Comparison of ENCODE assay signal across 8 cellular contexts in the genomic region with DNA sequence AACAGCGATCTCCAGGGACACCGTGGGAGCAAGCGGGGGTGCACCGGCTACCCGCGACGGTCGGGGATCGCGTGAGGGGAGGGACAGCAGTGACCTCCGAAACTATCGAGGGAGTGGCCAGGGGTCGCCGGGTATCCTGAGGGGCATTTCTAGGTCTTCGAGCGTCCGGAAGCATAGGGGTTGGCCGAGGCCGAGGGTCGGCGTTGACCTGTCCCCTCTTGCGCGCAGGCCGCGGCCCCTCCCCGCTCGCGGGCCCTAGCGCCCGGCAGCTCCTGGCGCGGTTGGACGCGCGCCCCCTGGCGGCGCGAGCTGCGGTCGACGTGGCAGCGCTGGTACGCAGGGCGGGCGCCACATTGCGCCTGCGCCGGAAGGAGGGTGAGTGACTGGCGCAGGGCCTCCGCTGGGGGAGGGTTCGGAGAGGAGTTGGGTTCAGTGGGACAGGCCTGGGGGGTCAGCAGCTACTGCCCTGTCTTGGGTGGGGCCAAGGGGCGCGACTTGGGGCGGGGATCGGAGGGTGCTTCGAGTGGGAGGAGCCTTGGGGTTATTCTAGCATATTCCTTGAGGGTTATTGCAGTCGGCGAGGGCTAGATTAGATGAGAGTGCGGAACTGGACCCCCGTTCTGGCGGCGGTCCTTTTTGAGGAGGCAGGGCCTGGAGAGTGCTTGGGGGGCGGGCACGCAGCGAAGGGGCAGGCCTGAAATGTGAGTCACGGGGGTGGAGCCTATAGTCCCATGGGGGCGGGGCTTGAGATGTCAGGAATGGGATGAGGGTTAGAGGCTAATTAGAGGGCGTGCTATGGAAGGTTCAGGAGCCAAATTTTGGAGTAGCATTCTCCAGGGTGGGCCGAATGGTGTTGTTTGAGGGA. TPM values are rescaled to one million over a fixed set of nuclear protein-coding genes. Genes with fewer than 3 reads are reported as not detected.
DNase-seq lines count a peak whose midpoint lies in the region; ATAC-seq, FAIRE-seq and TF ChIP-seq lines count a peak whose summit lies in the region.

No MANE protein-coding gene starts in this region.

- peaks cover 8% of the 10 kb centered on the region; the same call in 2 of the 3 replicates for H3K4me1 ChIP-seq in A549

- peak; percentile 13 for FAIRE-seq in A549 (lab: Jason Lieb, UNC)
- FAIRE-seq in GM18507 (lab: Jason Lieb, UNC) = peak; percentile 90

- CTCF ChIA-PET in A549 (lab: Yijun Ruan, JAX) = interaction anchor here (0.6 to 2.6 kb wide), 18 partner anchors 9 to 606 kb away, joined by 3 to 21 read pairs (median 4); a partner anchor contains a TSS

- no peak for TF ChIP-seq EP300 in A549 (IDR thresholded peaks at IDR 0.05)

- intact Hi-C loops in left colon (cut with DNase I, micrococcal nuclease) = no loop called here

- H3K9me3 ChIP-seq in A549 = no peaks in the 10 kb centered on the region

- peak; percentile 88 to 89 for ATAC-seq in A549
- ATAC-seq in HG03108 (IDR thresholded peaks at IDR 0.05; ENCODE audit: unreplicated experiment) = peak; percentile 35
- peak; percentile 64 for ATAC-seq in left colon

- WGBS in A549 (ENCODE audit: missing lambda C conversion rate) = 9% methylated on average over 15 of the region's 69 CpGs

- POLR2A ChIA-PET in A549 (lab: Yijun Ruan, JAX) = interaction anchor here (0.6 to 1.0 kb wide), 3 partner anchors 8 to 120 kb away, joined by 4 to 5 read pairs (median 4); a partner anchor contains a TSS

- peak; percentile 46 to 70; a peak in 4 of 5 replicates for TF ChIP-seq RAD21 in A549 (conservative IDR thresholded peaks at IDR 0.05 in 1 of 2, IDR thresholded peaks at IDR 0.05 in 1 of 2)

- TF ChIP-seq POLR2A in A549 (IDR thresholded peaks at IDR 0.05; ENCODE audit: low read length) = peak; percentile 25; the same call in 1 of the 2 replicates

- H3K4me3 ChIP-seq in A549 = peak overlapping the region; percentile 48

- peak; percentile 81 for TF ChIP-seq CTCF in A549 (IDR thresholded peaks at IDR 0.05)

- H3K4me2 ChIP-seq in A549 = peak overlapping the region; percentile 77

- DNase-seq in A549 (ENCODE audit: low read depth in 1 of 2, low spot score in 1 of 2) (peak; percentile 72 to 91), GM18507 (ENCODE audit: extremely low spot score, insufficient read length, low read depth) (no peak), NCI-H345 treated with DMSO at 0.1 percent for 48 hours (lab: John Stamatoyannopoulos, UW; ENCODE audit: unreplicated experiment) (peak; percentile 43), left colon (peak; percentile 87 to 88)
- peak; percentile 63 to 68 for DNase-seq in activated CD4-positive, alpha-beta T cell treated with anti-CD3 and anti-CD28 coated beads for 24 hours (ENCODE audit: low read depth in 2 of 2)
- peak; percentile 79 for DNase-seq in stimulated activated CD4-positive, alpha-beta T cell treated with anti-CD3 and anti-CD28 coated beads, Interleukin-1b, Interleukin-23, amount 100 ng/mL, for 48 hours

- H3K27ac ChIP-seq in A549 = peak overlapping the region; percentile 90 to 92
- peak overlapping the region; percentile 97 for H3K27ac ChIP-seq in cingulate gyrus (ENCODE audit: low read depth, low read length)

TF ChIP-seq in A549, 52 proteins besides CTCF, POLR2A, EP300 and RAD21:
- TF ChIP-seq HOXB13 (CRISPR knock-in tag; IDR thresholded peaks at IDR 0.05; ENCODE audit: low read depth) (no peak), JUN (IDR thresholded peaks at IDR 0.05) (peak in 1 of 2 experiments; percentile 41; a peak in 2 of 5 replicates), FOSL2 (IDR thresholded peaks at IDR 0.05) (no peak), FOSL2 (CRISPR knock-in tag; IDR thresholded peaks at IDR 0.05) (peak; percentile 58), SMC3 (IDR thresholded peaks at IDR 0.05) (peak; percentile 80)
- TF ChIP-seq, protein P1, sequence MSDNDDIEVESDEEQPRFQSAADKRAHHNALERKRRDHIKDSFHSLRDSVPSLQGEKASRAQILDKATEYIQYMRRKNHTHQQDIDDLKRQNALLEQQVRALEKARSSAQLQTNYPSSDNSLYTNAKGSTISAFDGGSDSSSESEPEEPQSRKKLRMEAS (IDR thresholded peaks at IDR 0.05) = peak; percentile 59

RNA-seq across cellular contexts. Expression of a gene that starts 1.2 kb away (rescaled TPM):
- 1.1 and 1.2 TPM in 2 replicates for polyA plus RNA-seq in A549 (2011; rRNA removed)
- polyA plus RNA-seq in A549 (2012; cell fraction: cytosol; rRNA removed) = 2.7 and 4.2 TPM in 2 replicates
- 4.6 and 6.8 TPM in 2 replicates for polyA plus RNA-seq in A549 (2012; cell fraction: nucleus; rRNA removed)
- polyA plus RNA-seq in A549 (2017; fragmentation: RNase III; extraction: RNeasy Plus Mini Kit Qiagen cat#74134 plus additional on column Dnase treatment) = 2.2 to 3.0 TPM (median 2.5 TPM) in 3 replicates
- 0.41 and 1.8 TPM in 2 replicates for polyA minus RNA-seq in A549 (2011; rRNA and poly(A)+ RNA removed)
- 10 to 100 TPM; 13.9 to 15.7 TPM for total RNA-seq in left colon

RNA-seq across cellular contexts. Expression of a gene that starts 7.9 kb away (rescaled TPM):
- polyA plus RNA-seq in A549 (2011; rRNA removed) = 209 and 277 TPM in 2 replicates
- polyA plus RNA-seq in A549 (2012; cell fraction: cytosol; rRNA removed) = 406 and 428 TPM in 2 replicates
- polyA plus RNA-seq in A549 (2012; cell fraction: nucleus; rRNA removed) = 165 and 236 TPM in 2 replicates
- 162 to 168 TPM (median 164 TPM) in 3 replicates for polyA plus RNA-seq in A549 (2017; fragmentation: RNase III; extraction: RNeasy Plus Mini Kit Qiagen cat#74134 plus additional on column Dnase treatment)
- 267 and 271 TPM in 2 replicates for polyA minus RNA-seq in A549 (2011; rRNA and poly(A)+ RNA removed)
- total RNA-seq in left colon = 100 to 1,000 TPM; 140 to 142 TPM

RNA-seq across cellular contexts. Expression of a gene that starts 22.4 kb away (rescaled TPM):
- polyA plus RNA-seq in A549 (2011; rRNA removed) (7.9 and 9.3 TPM in 2 replicates), A549 (2017; fragmentation: RNase III; extraction: RNeasy Plus Mini Kit Qiagen cat#74134 plus additional on column Dnase treatment) (12.9 to 14.1 TPM (median 14.0 TPM) in 3 replicates)
- 16.9 and 23.0 TPM in 2 replicates for polyA plus RNA-seq in A549 (2012; cell fraction: cytosol; rRNA removed)
- polyA plus RNA-seq in A549 (2012; cell fraction: nucleus; rRNA removed) = 54.4 and 68.6 TPM in 2 replicates
- 10.3 and 17.7 TPM in 2 replicates for polyA minus RNA-seq in A549 (2011; rRNA and poly(A)+ RNA removed)
- total RNA-seq in left colon = 10 to 100 TPM; 11.5 to 15.1 TPM

RNA-seq across cellular contexts. Expression of a gene that starts 36.2 kb away (rescaled TPM):
- polyA plus RNA-seq in A549 (2011; rRNA removed) = 1.3 and 1.7 TPM in 2 replicates
- 1.5 and 1.6 TPM in 2 replicates for polyA plus RNA-seq in A549 (2012; cell fraction: cytosol; rRNA removed)
- polyA plus RNA-seq in A549 (2012; cell fraction: nucleus; rRNA removed) = 2.1 and 2.6 TPM in 2 replicates
- polyA plus RNA-seq in A549 (2017; fragmentation: RNase III; extraction: RNeasy Plus Mini Kit Qiagen cat#74134 plus additional on column Dnase treatment) = 3.3 to 4.0 TPM (median 3.8 TPM) in 3 replicates
- polyA minus RNA-seq in A549 (2011; rRNA and poly(A)+ RNA removed) = 1.1 and 1.3 TPM in 2 replicates
- 1 to 10 TPM; 4.6 to 6.9 TPM for total RNA-seq in left colon

RNA-seq across cellular contexts. Expression of a gene that starts 40.3 kb away (rescaled TPM):
- polyA plus RNA-seq in A549 (2011; rRNA removed) (34.4 and 40.7 TPM in 2 replicates), A549 (2017; fragmentation: RNase III; extraction: RNeasy Plus Mini Kit Qiagen cat#74134 plus additional on column Dnase treatment) (22.0 to 24.9 TPM (median 24.1 TPM) in 3 replicates)
- 32.5 and 34.5 TPM in 2 replicates for polyA plus RNA-seq in A549 (2012; cell fraction: cytosol; rRNA removed)
- 28.8 and 30.2 TPM in 2 replicates for polyA plus RNA-seq in A549 (2012; cell fraction: nucleus; rRNA removed)
- 21.1 and 22.8 TPM in 2 replicates for polyA minus RNA-seq in A549 (2011; rRNA and poly(A)+ RNA removed)
- total RNA-seq in left colon = 10 to 100 TPM; 21.7 to 23.8 TPM

Comparison
In these comparisons a context has a peak if more than half of its experiments do, and no peak if none do; other contexts are left out.
1. ATAC-seq: peak in every context shown above with its lines; median percentile 88 in A549; 64 in left colon; 35 in HG03108.